ENCODE assay signal across 23 cellular contexts in genomic region chr9:33245341-33245740, GRCh38. TPM values are rescaled to one million over a fixed set of nuclear protein-coding genes. Genes with fewer than 3 reads are reported as not detected.
DNase-seq lines count a peak whose midpoint lies in the region; ATAC-seq, FAIRE-seq and TF ChIP-seq lines count a peak whose summit lies in the region.
"Had no signal": no experiment of that assay in that cellular context is flagged by ENCODE, and none has a peak within 500 bp of the region (broad histone marks: within the 10 kb centered on the region; RNA-seq: fewer than 3 reads in every experiment).

No MANE protein-coding gene starts in this region.

- H3K9me3 ChIP-seq in astrocyte (ENCODE audit: insufficient read depth, low read depth, low read length) (no peaks in the 10 kb centered on the region), spleen (no peaks in the 10 kb centered on the region)
- H3K9me3 ChIP-seq: BLaER1 had no signal

- no peak overlapping the region for H2AFZ ChIP-seq in astrocyte (ENCODE audit: low read depth, low read length)
- H2AFZ ChIP-seq: GM23248 had no signal

- ATAC-seq in activated CD8-positive, alpha-beta memory T cell treated with anti-CD3 and anti-CD28 coated beads, Interleukin-2, amount 10 ng/mL, durations not matched to agents 7 days and 5 days: no peak
- no peak for ATAC-seq in HG03045 (IDR thresholded peaks at IDR 0.05; ENCODE audit: unreplicated experiment)

- H3K27me3 ChIP-seq in astrocyte (ENCODE audit: insufficient read depth, low read length): no peaks in the 10 kb centered on the region
- no peaks in the 10 kb centered on the region for H3K27me3 ChIP-seq in spleen (replicated peaks in 1 of 7)
- H3K27me3 ChIP-seq: BLaER1 had no signal

- H3K4me1 ChIP-seq in astrocyte (ENCODE audit: insufficient read depth, low read length) (no peaks in the 10 kb centered on the region), spleen (peaks cover 0 to 16% (median 6%) of the 10 kb centered on the region in 6 donors)

- H3K4me2 ChIP-seq in astrocyte (ENCODE audit: low read length): no peak overlapping the region
- H3K4me2 ChIP-seq: BLaER1 had no signal

- TF ChIP-seq CTCF in astrocyte (IDR thresholded peaks at IDR 0.05; ENCODE audit: insufficient read depth, low read depth, low read length) (no peak), spleen (IDR thresholded peaks at IDR 0.05 in 8 of 11, conservative IDR thresholded peaks at IDR 0.05 in 3 of 11) (no peak)

- H3K4me3 Mint-ChIP-seq in activated CD8-positive, alpha-beta memory T cell treated with anti-CD3 and anti-CD28 coated beads, Interleukin-2, amount 10 ng/mL, durations not matched to agents 7 days and 5 days: no peak overlapping the region
- H3K4me3 Mint-ChIP-seq in astrocyte (ENCODE audit: unreplicated experiment): peak overlapping the region; percentile 66
- H3K4me3 Mint-ChIP-seq in activated CD4-positive, alpha-beta T cell treated with anti-CD3 and anti-CD28 coated beads, Interleukin-2, amount 10 ng/mL, durations not matched to agents 24 days and 14 days: no peak overlapping the region
- H3K4me3 Mint-ChIP-seq: CD14-positive monocyte; CD4-positive, alpha-beta memory T cell had no signal

- no peak overlapping the region for H3K9ac ChIP-seq in astrocyte (ENCODE audit: low read length)
- H3K9ac ChIP-seq: BLaER1, GM23248 had no signal

- no peaks in the 10 kb centered on the region for H3K79me2 ChIP-seq in astrocyte (ENCODE audit: insufficient read depth, low read length)

- peaks cover 18% of the 10 kb centered on the region for H3K4me1 Mint-ChIP-seq in activated CD8-positive, alpha-beta memory T cell treated with anti-CD3 and anti-CD28 coated beads, Interleukin-2, amount 10 ng/mL, durations not matched to agents 7 days and 5 days
- peaks cover 4% of the 10 kb centered on the region for H3K4me1 Mint-ChIP-seq in astrocyte (ENCODE audit: low read depth, unreplicated experiment)
- H3K4me1 Mint-ChIP-seq in activated CD4-positive, alpha-beta T cell treated with anti-CD3 and anti-CD28 coated beads, Interleukin-2, amount 10 ng/mL, durations not matched to agents 24 days and 14 days: peaks cover 9% of the 10 kb centered on the region
- H3K4me1 Mint-ChIP-seq: CD4-positive, alpha-beta memory T cell had no signal

- H3K4me3 ChIP-seq in astrocyte (ENCODE audit: insufficient read depth, low read depth, low read length) (no peak overlapping the region), spleen (no peak overlapping the region)
- H3K4me3 ChIP-seq: BLaER1, GM23248 had no signal

- no peak overlapping the region for H3K27ac Mint-ChIP-seq in activated CD8-positive, alpha-beta memory T cell treated with anti-CD3 and anti-CD28 coated beads, Interleukin-2, amount 10 ng/mL, durations not matched to agents 7 days and 5 days
- no peak overlapping the region for H3K27ac Mint-ChIP-seq in astrocyte (ENCODE audit: unreplicated experiment)
- no peak overlapping the region for H3K27ac Mint-ChIP-seq in activated CD4-positive, alpha-beta T cell treated with anti-CD3 and anti-CD28 coated beads, Interleukin-2, amount 10 ng/mL, durations not matched to agents 24 days and 14 days
- H3K27ac Mint-ChIP-seq: CD4-positive, alpha-beta memory T cell had no signal

- WGBS in spleen, 5 donors: 79 to 100% (median 96%) methylated on average over 2 of the region's 2 CpGs

- H4K20me1 ChIP-seq in astrocyte (ENCODE audit: insufficient read depth, low read length): no peaks in the 10 kb centered on the region
- H4K20me1 ChIP-seq: BLaER1 had no signal

- CTCF ChIA-PET in activated CD8-positive, alpha-beta memory T cell treated with anti-CD3 and anti-CD28 coated beads, Interleukin-2, amount 10 ng/mL, durations not matched to agents 7 days and 5 days (lab: Charles Lee): interaction anchor here (1.5 kb wide), 1 partner anchor 19 kb away, joined by 3 read pairs; no protein-coding TSS in a partner anchor

- TF ChIP-seq POLR2A in spleen (IDR thresholded peaks at IDR 0.05): no peak

- H3K36me3 Mint-ChIP-seq in activated CD8-positive, alpha-beta memory T cell treated with anti-CD3 and anti-CD28 coated beads, Interleukin-2, amount 10 ng/mL, durations not matched to agents 7 days and 5 days: peaks cover 2% of the 10 kb centered on the region
- peaks cover 12% of the 10 kb centered on the region for H3K36me3 Mint-ChIP-seq in astrocyte (ENCODE audit: low read depth, unreplicated experiment)
- peaks cover 10% of the 10 kb centered on the region for H3K36me3 Mint-ChIP-seq in activated CD4-positive, alpha-beta T cell treated with anti-CD3 and anti-CD28 coated beads, Interleukin-2, amount 10 ng/mL, durations not matched to agents 24 days and 14 days (ENCODE audit: low read depth)

- H3K27ac ChIP-seq in astrocyte (ENCODE audit: low read depth, low read length) (no peak overlapping the region), spleen (no peak overlapping the region)
- H3K27ac ChIP-seq: BLaER1, GM23248, HL-60 had no signal

- no peaks in the 10 kb centered on the region for H3K9me3 Mint-ChIP-seq in activated CD8-positive, alpha-beta memory T cell treated with anti-CD3 and anti-CD28 coated beads, Interleukin-2, amount 10 ng/mL, durations not matched to agents 7 days and 5 days (ENCODE audit: low read depth)
- no peaks in the 10 kb centered on the region for H3K9me3 Mint-ChIP-seq in astrocyte (ENCODE audit: unreplicated experiment)
- no peaks in the 10 kb centered on the region for H3K9me3 Mint-ChIP-seq in activated CD4-positive, alpha-beta T cell treated with anti-CD3 and anti-CD28 coated beads, Interleukin-2, amount 10 ng/mL, durations not matched to agents 24 days and 14 days
- H3K9me3 Mint-ChIP-seq: CD4-positive, alpha-beta memory T cell had no signal

- intact Hi-C loops in spleen (cut with DNase I; ENCODE audit: low total_unique reads): no loop called here
- intact Hi-C loops in activated CD4-positive, alpha-beta T cell treated with anti-CD3 and anti-CD28 coated beads, Interleukin-2, amount 10 ng/mL, durations not matched to agents 24 days and 14 days (cut with micrococcal nuclease): no loop called here

- no peaks in the 10 kb centered on the region for H3K27me3 Mint-ChIP-seq in activated CD8-positive, alpha-beta memory T cell treated with anti-CD3 and anti-CD28 coated beads, Interleukin-2, amount 10 ng/mL, durations not matched to agents 7 days and 5 days
- H3K27me3 Mint-ChIP-seq in astrocyte (ENCODE audit: low read depth, unreplicated experiment): peaks cover 20% of the 10 kb centered on the region
- no peaks in the 10 kb centered on the region for H3K27me3 Mint-ChIP-seq in activated CD4-positive, alpha-beta T cell treated with anti-CD3 and anti-CD28 coated beads, Interleukin-2, amount 10 ng/mL, durations not matched to agents 24 days and 14 days

- FAIRE-seq in astrocyte (lab: Jason Lieb, UNC): no peak
- FAIRE-seq: GM12891, GM19239, H54 had no signal

- H3K36me3 ChIP-seq in astrocyte (ENCODE audit: insufficient read depth, low read length): no peaks in the 10 kb centered on the region
- peaks cover 0 to 27% (median 0%) of the 10 kb centered on the region in 6 donors for H3K36me3 ChIP-seq in spleen

- peak; percentile 42 for DNase-seq in activated CD8-positive, alpha-beta memory T cell treated with anti-CD3 and anti-CD28 coated beads, Interleukin-2, amount 50 U/mL, for 48 hours
- no peak for DNase-seq in activated CD8-positive, alpha-beta memory T cell treated with anti-CD3 and anti-CD28 coated beads, Interleukin-2, amount 10 ng/mL, durations not matched to agents 7 days and 5 days
- no peak for DNase-seq in astrocyte (ENCODE audit: low read depth)
- DNase-seq in spleen: peak; percentile 34
- no peak for DNase-seq in activated CD4-positive, alpha-beta T cell treated with anti-CD3 and anti-CD28 coated beads, Interleukin-2, amount 10 ng/mL, durations not matched to agents 24 days and 14 days
- DNase-seq in GF-D8 (lab: John Stamatoyannopoulos, UW): no peak
- DNase-seq: 8988T; CD4-positive, alpha-beta memory T cell; DND-41; EL; GM23248; HCEC 1CT had no signal

RNA-seq across cellular contexts. Expression of gene SPINK4, which starts 5.4 kb away (rescaled TPM):
- total RNA-seq in activated CD8-positive, alpha-beta memory T cell treated with anti-CD3 and anti-CD28 coated beads, Interleukin-2, amount 10 ng/mL, durations not matched to agents 7 days and 5 days: not detected
- total RNA-seq in astrocyte (not detected in 2 replicates), spleen (not detected)
- under 1 TPM in 1 of 3 donors, not detected in 2; 0.67 TPM for polyA plus RNA-seq in spleen
- total RNA-seq in activated CD4-positive, alpha-beta T cell treated with anti-CD3 and anti-CD28 coated beads, Interleukin-2, amount 10 ng/mL, durations not matched to agents 24 days and 14 days: not detected in 2 replicates
- total RNA-seq: A673; CD4-positive, alpha-beta memory T cell; G401; GM23248; HT1080 had no signal
- polyA plus RNA-seq: AG04450; CD14-positive monocyte; CD4-positive, alpha-beta memory T cell; GM23248 had no signal

RNA-seq across cellular contexts. Expression of gene BAG1, which starts 19.2 kb away (rescaled TPM):
- total RNA-seq in activated CD8-positive, alpha-beta memory T cell treated with anti-CD3 and anti-CD28 coated beads, Interleukin-2, amount 10 ng/mL, durations not matched to agents 7 days and 5 days: 10 to 100 TPM; 74.9 to 81.0 TPM
- total RNA-seq in astrocyte (37.2 and 43.3 TPM in 2 replicates), spleen (10 to 100 TPM; 49.9 to 91.8 (median 71.0) TPM)
- polyA plus RNA-seq in spleen: 100 to 1,000 TPM in 1 of 3 donors, 10 to 100 TPM in 2; 57.3 to 102 (median 70.7) TPM
- 72.4 and 73.6 TPM in 2 replicates for total RNA-seq in activated CD4-positive, alpha-beta T cell treated with anti-CD3 and anti-CD28 coated beads, Interleukin-2, amount 10 ng/mL, durations not matched to agents 24 days and 14 days

RNA-seq across cellular contexts. Expression of gene CHMP5, which starts 19.5 kb away (rescaled TPM):
- total RNA-seq in activated CD8-positive, alpha-beta memory T cell treated with anti-CD3 and anti-CD28 coated beads, Interleukin-2, amount 10 ng/mL, durations not matched to agents 7 days and 5 days: 100 to 1,000 TPM; 114 to 130 TPM
- total RNA-seq in astrocyte (108 and 109 TPM in 2 replicates), spleen (10 to 100 TPM; 43.6 to 56.7 (median 52.4) TPM)
- 10 to 100 TPM; 53.6 to 75.9 (median 59.0) TPM for polyA plus RNA-seq in spleen
- total RNA-seq in activated CD4-positive, alpha-beta T cell treated with anti-CD3 and anti-CD28 coated beads, Interleukin-2, amount 10 ng/mL, durations not matched to agents 24 days and 14 days: 73.9 and 77.7 TPM in 2 replicates

RNA-seq across cellular contexts. Expression of gene NFX1, which starts 45.0 kb away (rescaled TPM):
- 10 to 100 TPM; 46.3 to 48.1 TPM for total RNA-seq in activated CD8-positive, alpha-beta memory T cell treated with anti-CD3 and anti-CD28 coated beads, Interleukin-2, amount 10 ng/mL, durations not matched to agents 7 days and 5 days
- 26.7 and 27.8 TPM in 2 replicates for total RNA-seq in astrocyte
- 10 to 100 TPM; 39.3 to 57.5 (median 46.2) TPM for total RNA-seq in spleen
- polyA plus RNA-seq in spleen: 10 to 100 TPM; 10.5 to 14.5 (median 14.5) TPM
- 37.2 and 38.7 TPM in 2 replicates for total RNA-seq in activated CD4-positive, alpha-beta T cell treated with anti-CD3 and anti-CD28 coated beads, Interleukin-2, amount 10 ng/mL, durations not matched to agents 24 days and 14 days

Comparison
In these comparisons a context has a peak if more than half of its experiments do, and no peak if none do; other contexts are left out.
1. DNase-seq: peak in activated CD8-positive, alpha-beta memory T cell treated with anti-CD3 and anti-CD28 coated beads, Interleukin-2, amount 50 U/mL, for 48 hours (single experiment) and spleen (single experiment); none in activated CD8-positive, alpha-beta memory T cell treated with anti-CD3 and anti-CD28 coated beads, Interleukin-2, amount 10 ng/mL, durations not matched to agents 7 days and 5 days (single experiment), astrocyte (single experiment), activated CD4-positive, alpha-beta T cell treated with anti-CD3 and anti-CD28 coated beads, Interleukin-2, amount 10 ng/mL, durations not matched to agents 24 days and 14 days (single experiment) and GF-D8 (single experiment).